Comparison of ENCODE assay signal across 9 cellular contexts in genomic region chr16:21301895-21302291, GRCh38. TPM values are rescaled to one million over a fixed set of nuclear protein-coding genes. Genes with fewer than 3 reads are reported as not detected.
A peak's percentile ranks its signal among the peaks of the same experiment; 100 is the strongest.
DNase-seq lines count a peak whose midpoint lies in the region; ATAC-seq, FAIRE-seq and TF ChIP-seq lines count a peak whose summit lies in the region.
"Had no signal": no experiment of that assay in that cellular context is flagged by ENCODE, and none has a peak within 500 bp of the region (broad histone marks: within the 10 kb centered on the region; RNA-seq: fewer than 3 reads in every experiment).

No MANE protein-coding gene starts in this region.

- DNase-seq in CD4-positive, alpha-beta T cell = no peak
- DNase-seq in MM.1S = no peak
- no peak for DNase-seq in neural crest cell (ENCODE audit: low read depth, low spot score)
- no peak for DNase-seq in GM10266 (ENCODE audit: extremely low spot score)
- DNase-seq in NCI-H1694 treated with DMSO at 0.1 percent for 48 hours (lab: John Stamatoyannopoulos, UW) = no peak
- DNase-seq in HTR-8/SVneo (ENCODE audit: insufficient read length, low spot score) = no peak
- DNase-seq in GM13977 (ENCODE audit: low spot score) = no peak

- H3K27me3 Mint-ChIP-seq in CD4-positive, alpha-beta T cell = peaks cover 38% of the 10 kb centered on the region
- H3K27me3 Mint-ChIP-seq in neural crest cell (ENCODE audit: low read depth) = peaks cover 88% of the 10 kb centered on the region

- H3K9me3 Mint-ChIP-seq in CD4-positive, alpha-beta T cell = no peaks in the 10 kb centered on the region
- no peaks in the 10 kb centered on the region for H3K9me3 Mint-ChIP-seq in neural crest cell

- POLR2A ChIA-PET in CD4-positive, alpha-beta T cell (lab: Charles Lee) = no interaction called here

- H4K20me1 ChIP-seq in MM.1S (ENCODE audit: insufficient read depth, low read length) = 0 out of 2 replicates have a peak, but pooled peaks cover 3% of the 10 kb centered on the region

- H2AFZ ChIP-seq in MM.1S (ENCODE audit: low read length) = peak overlapping the region; percentile 92

- peaks cover 30% of the 10 kb centered on the region for H3K4me1 Mint-ChIP-seq in CD4-positive, alpha-beta T cell (ENCODE audit: low read depth)
- peaks cover 14% of the 10 kb centered on the region for H3K4me1 Mint-ChIP-seq in neural crest cell

- peak overlapping the region; percentile 99 for H3K4me2 ChIP-seq in MM.1S (ENCODE audit: low read depth, low read length)

- H3K9me2 ChIP-seq in MM.1S (replicated peaks; ENCODE audit: insufficient read depth, low read length) = no peaks in the 10 kb centered on the region

- no peak for ATAC-seq in CD4-positive, alpha-beta T cell (ENCODE audit: poor library complexity)

- H3K4me3 ChIP-seq in MM.1S (ENCODE audit: low read length) (peak overlapping the region; percentile 70), ectodermal cell (ENCODE audit: insufficient read depth, low read depth, low read length) (peak overlapping the region; percentile 57)

- no peak for TF ChIP-seq CTCF in CD4-positive, alpha-beta T cell (IDR thresholded peaks at IDR 0.05)
- TF ChIP-seq CTCF in MM.1S (IDR thresholded peaks at IDR 0.05; ENCODE audit: low read length) = no peak
- no peak for TF ChIP-seq CTCF in neural crest cell (conservative IDR thresholded peaks at IDR 0.05)
- no peak for TF ChIP-seq CTCF in GM10266 (IDR thresholded peaks at IDR 0.05; ENCODE audit: control insufficient read depth, insufficient read depth, low read depth, missing control alignments)
- TF ChIP-seq CTCF in GM13977 (IDR thresholded peaks at IDR 0.05; ENCODE audit: extremely low read depth, insufficient read depth, missing control alignments) = no peak

- H3K36me3 ChIP-seq in MM.1S (replicated peaks; ENCODE audit: insufficient read depth, low read length) = no peaks in the 10 kb centered on the region
- no peaks in the 10 kb centered on the region for H3K36me3 ChIP-seq in ectodermal cell (ENCODE audit: control insufficient read depth, insufficient read depth, low read length)

- CTCF ChIA-PET in CD4-positive, alpha-beta T cell (lab: Charles Lee) = no interaction called here

- peak overlapping the region; percentile 18; the same call in 1 of the 2 replicates for H3K9ac ChIP-seq in MM.1S (ENCODE audit: low read length)

- H3K27ac ChIP-seq in CD4-positive, alpha-beta T cell (ENCODE audit: low read depth, low read length) = no peak overlapping the region
- H3K27ac ChIP-seq in MM.1S (ENCODE audit: low read length) (no peak overlapping the region), ectodermal cell (ENCODE audit: insufficient read depth, low read depth, low read length, poor library complexity, severe bottlenecking) (no peak overlapping the region)

- peak overlapping the region; percentile 94 for H3K4me3 Mint-ChIP-seq in CD4-positive, alpha-beta T cell
- peak overlapping the region; percentile 76 for H3K4me3 Mint-ChIP-seq in neural crest cell

- peaks cover 10% of the 10 kb centered on the region; the same call in 1 of the 2 replicates for H3F3A ChIP-seq in MM.1S (ENCODE audit: insufficient read depth, low read length)

- intact Hi-C loops in CD4-positive, alpha-beta T cell (cut with DNase I, micrococcal nuclease) = no loop called here

- no peaks in the 10 kb centered on the region for H3K36me3 Mint-ChIP-seq in CD4-positive, alpha-beta T cell (ENCODE audit: low read depth)
- H3K36me3 Mint-ChIP-seq in neural crest cell (ENCODE audit: low read depth) = no peaks in the 10 kb centered on the region

- H3K9me3 ChIP-seq in CD4-positive, alpha-beta T cell (ENCODE audit: control insufficient read depth, low read length) = no peaks in the 10 kb centered on the region
- H3K9me3 ChIP-seq in MM.1S (replicated peaks; ENCODE audit: insufficient read depth, low read length) = no peaks in the 10 kb centered on the region
- no peaks in the 10 kb centered on the region for H3K9me3 ChIP-seq in ectodermal cell (ENCODE audit: control insufficient read depth, low read length)

- in situ Hi-C loops in GM13977 (cut with MboI; ENCODE audit: low pct_unique_long_range_greater_than_20kb, low sequenced_read_pairs, unreplicated experiment) = no loop called here

- no peak for FAIRE-seq in HTR-8/SVneo (lab: Jason Lieb, UNC)
- FAIRE-seq: colon had no signal

- no peaks in the 10 kb centered on the region for H3K27me3 ChIP-seq in CD4-positive, alpha-beta T cell (ENCODE audit: control insufficient read depth, insufficient read depth, low read length)
- no peaks in the 10 kb centered on the region for H3K27me3 ChIP-seq in MM.1S (replicated peaks; ENCODE audit: insufficient read depth, low read length)
- peaks cover 57% of the 10 kb centered on the region for H3K27me3 ChIP-seq in ectodermal cell (ENCODE audit: control insufficient read depth, insufficient read depth, low read length, poor library complexity, severe bottlenecking)

- no peaks in the 10 kb centered on the region for H3K79me2 ChIP-seq in MM.1S (ENCODE audit: low read length)

- no peak overlapping the region for H3K27ac Mint-ChIP-seq in CD4-positive, alpha-beta T cell
- H3K27ac Mint-ChIP-seq in neural crest cell (ENCODE audit: unreplicated experiment) = no peak overlapping the region

- 4% methylated on average over 17 of the region's 17 CpGs for WGBS in ectodermal cell, 2 experiments

- H3K4me1 ChIP-seq in MM.1S (ENCODE audit: low read length) (peaks cover 8% of the 10 kb centered on the region; the same call in 1 of the 2 replicates), ectodermal cell (ENCODE audit: control insufficient read depth, insufficient read depth, low read length) (no peaks in the 10 kb centered on the region)

RNA-seq across cellular contexts. Expression of gene CRYM, which starts 23.8 kb away (rescaled TPM):
- total RNA-seq in CD4-positive, alpha-beta T cell = not detected
- 1.3 TPM for polyA plus RNA-seq in ectodermal cell (2013, experiment 1 of 4)
- polyA plus RNA-seq in ectodermal cell (2013, experiment 2 of 4) = 1.2 TPM
- polyA plus RNA-seq in ectodermal cell (2013, experiment 3 of 4) = 1.9 TPM
- 1.2 TPM for polyA plus RNA-seq in ectodermal cell (2013, experiment 4 of 4)
- 1.2 and 2.2 TPM in 2 replicates for total RNA-seq in neural crest cell
